In the genomic region with DNA sequence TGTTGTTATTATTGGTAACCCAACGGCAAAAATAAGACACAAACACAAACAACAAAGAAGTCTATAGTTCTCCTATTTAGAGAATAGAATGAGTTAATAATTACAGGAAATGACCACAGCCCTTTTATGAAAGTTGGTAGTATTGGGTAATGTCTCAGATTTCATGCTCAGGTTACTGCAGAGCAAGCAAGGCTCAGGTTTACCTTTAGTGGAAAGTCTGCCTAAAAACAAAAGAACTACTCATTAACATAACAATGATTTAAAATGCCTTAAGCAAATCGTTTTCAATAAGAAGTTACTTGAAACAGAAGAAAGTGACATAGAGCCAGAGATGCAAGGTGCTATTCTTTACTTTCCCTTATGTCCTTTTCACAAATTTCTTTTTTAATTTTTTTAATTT, we compare ENCODE assay signal across 25 cellular contexts.
DNase-seq lines count a peak whose midpoint lies in the region; ATAC-seq and TF ChIP-seq lines count a peak whose summit lies in the region.
"Had no signal": no experiment of that assay in that cellular context is flagged by ENCODE, and none has a peak within 500 bp of the region (broad histone marks: within the 10 kb centered on the region; RNA-seq: fewer than 3 reads in every experiment).

No MANE protein-coding gene starts in this region.

- H3K23ac ChIP-seq in mesendoderm (ENCODE audit: low read length), result no peak overlapping the region

- no peak overlapping the region for H2BK15ac ChIP-seq in mesendoderm (replicated peaks; ENCODE audit: low read depth)

- H3K36me3 ChIP-seq in mesendoderm (ENCODE audit: control insufficient read depth, insufficient read depth, low read length), result no peaks in the 10 kb centered on the region
- no peaks in the 10 kb centered on the region for H3K36me3 ChIP-seq in gastroesophageal sphincter
- H3K36me3 ChIP-seq: colonic mucosa, MG63, prostate gland, thoracic aorta, WERI-Rb-1 had no signal

- H2BK120ac ChIP-seq in mesendoderm (ENCODE audit: low read depth, low read length), result no peak overlapping the region

- DNase-seq in NCI-H146 (lab: John Stamatoyannopoulos, UW), result peak; percentile 83
- DNase-seq in epithelial cell of esophagus (ENCODE audit: low read depth), result peak; percentile 22
- DNase-seq in mesendoderm, result peak; percentile 45
- no peak for DNase-seq in NCI-H1436 (lab: John Stamatoyannopoulos, UW)
- DNase-seq in SIG-M5 treated with dmso at 0.1 percent for 504 hours (lab: John Stamatoyannopoulos, UW; ENCODE audit: unreplicated experiment), result no peak
- DNase-seq: activated CD8-positive, alpha-beta memory T cell treated with anti-CD3 and anti-CD28 coated beads, Interleukin-2, amount 50 U/mL, for 48 hours; activated effector memory CD4-positive, alpha-beta T cell treated with Interleukin-2 at 50 U/mL for 16 hours; activated naive CD8-positive, alpha-beta T cell treated with anti-CD3 and anti-CD28 coated beads, Interleukin-2, amount 50 U/mL, for 24 hours; CD4-positive, CD25-positive, alpha-beta regulatory T cell; colonic mucosa; DMS 273 treated with DMSO at 0.1 percent for 48 hours; GDM1; MG63; mucosa of descending colon; NCI-H1694 treated with DMSO at 0.1 percent for 48 hours; NCI-H345; stimulated activated CD4-positive, alpha-beta T cell treated with anti-CD3 and anti-CD28 coated beads, Interleukin-1b, Interleukin-23, amount 100 ng/mL, for 48 hours; WERI-Rb-1 had no signal

- H3K4ac ChIP-seq in mesendoderm (ENCODE audit: low read depth, low read length), result no peak overlapping the region

- no CpG with 5 or more reads among the region's 2 CpGs for WGBS in mesendoderm (ENCODE audit: extremely low coverage, insufficient coverage, low lambda C conversion rate)
- 51 to 67% methylated on average over 2 of the region's 2 CpGs for WGBS in gastroesophageal sphincter (ENCODE audit: low coverage in 1 of 2), 2 donors

- no peaks in the 10 kb centered on the region for H3K79me1 ChIP-seq in mesendoderm (ENCODE audit: low read length)

- no peaks in the 10 kb centered on the region for H3K4me1 ChIP-seq in mesendoderm (ENCODE audit: control insufficient read depth, low read depth, low read length)
- H3K4me1 ChIP-seq in gastroesophageal sphincter, result peaks cover 0 to 10% (median 4%) of the 10 kb centered on the region in 3 donors
- H3K4me1 ChIP-seq: colonic mucosa, prostate gland had no signal

- H3K4me2 ChIP-seq in mesendoderm (ENCODE audit: low read length), result no peak overlapping the region

- no peaks in the 10 kb centered on the region for H3K27me3 ChIP-seq in mesendoderm (ENCODE audit: insufficient read depth, low read length, poor library complexity)
- no peaks in the 10 kb centered on the region for H3K27me3 ChIP-seq in gastroesophageal sphincter
- H3K27me3 ChIP-seq: colonic mucosa, MG63 had no signal

- H3K79me2 ChIP-seq in mesendoderm (ENCODE audit: control insufficient read depth, insufficient read depth, low read length), result no peaks in the 10 kb centered on the region

- no peak for TF ChIP-seq POLR2A in gastroesophageal sphincter (IDR thresholded peaks at IDR 0.05)

- no peaks in the 10 kb centered on the region for H3K9me3 ChIP-seq in gastroesophageal sphincter
- H3K9me3 ChIP-seq: colonic mucosa, MG63, mucosa of descending colon, prostate gland, thoracic aorta had no signal

- H3K4me3 ChIP-seq in epithelial cell of esophagus (ENCODE audit: low read length) (no peak overlapping the region), mesendoderm (ENCODE audit: low read length) (no peak overlapping the region), gastroesophageal sphincter (no peak overlapping the region)
- H3K4me3 ChIP-seq: colonic mucosa, MG63, mucosa of descending colon, prostate gland, thoracic aorta had no signal

- H3K18ac ChIP-seq in mesendoderm (ENCODE audit: low read length), result no peak overlapping the region

- no peak overlapping the region for H2AK5ac ChIP-seq in mesendoderm (ENCODE audit: low read length)

- H3K56ac ChIP-seq in mesendoderm (ENCODE audit: low read length), result no peak overlapping the region

- no peak overlapping the region for H4K5ac ChIP-seq in mesendoderm (ENCODE audit: low read length)

- peak; percentile 50 for ATAC-seq in GM19468 (IDR thresholded peaks at IDR 0.05; ENCODE audit: extremely low read depth, unreplicated experiment)
- ATAC-seq in gastroesophageal sphincter, result no peak
- ATAC-seq: activated naive CD8-positive, alpha-beta T cell treated with anti-CD3 and anti-CD28 coated beads, Interleukin-2, amount 50 U/mL, for 24 hours; left lobe of liver; mucosa of descending colon; Panc1; stimulated activated memory B cell treated with anti-CD40 and anti-IgM and Interleukin-4, amounts not matched to agents 10 μg/mL and 1 μg/mL and 100 μg/mL, for 72 hours had no signal

- H4K8ac ChIP-seq in mesendoderm (ENCODE audit: low read depth, low read length), result no peak overlapping the region

- no peak for TF ChIP-seq CTCF in epithelial cell of esophagus (IDR thresholded peaks at IDR 0.05; ENCODE audit: insufficient read depth, low read depth, low read length, missing control alignments)
- TF ChIP-seq CTCF in gastroesophageal sphincter (IDR thresholded peaks at IDR 0.05), result no peak

- no peak overlapping the region for H3K27ac ChIP-seq in mesendoderm (ENCODE audit: low read depth, low read length)
- no peak overlapping the region for H3K27ac ChIP-seq in gastroesophageal sphincter
- H3K27ac ChIP-seq: colonic mucosa, prostate gland, thoracic aorta, WERI-Rb-1 had no signal

- H2BK5ac ChIP-seq in mesendoderm (ENCODE audit: low read length), result no peak overlapping the region

- TF ChIP-seq EP300 in gastroesophageal sphincter (IDR thresholded peaks at IDR 0.05), result no peak

- no peak overlapping the region for H3K9ac ChIP-seq in mesendoderm (ENCODE audit: low read length)

Comparison
In these comparisons a context has a peak if more than half of its experiments do, and no peak if none do; other contexts are left out.
1. DNase-seq: peak in NCI-H146 (single experiment), epithelial cell of esophagus (single experiment) and mesendoderm (single experiment); none in NCI-H1436 (single experiment) and SIG-M5 treated with dmso at 0.1 percent for 504 hours (single experiment).